In the genomic region with DNA sequence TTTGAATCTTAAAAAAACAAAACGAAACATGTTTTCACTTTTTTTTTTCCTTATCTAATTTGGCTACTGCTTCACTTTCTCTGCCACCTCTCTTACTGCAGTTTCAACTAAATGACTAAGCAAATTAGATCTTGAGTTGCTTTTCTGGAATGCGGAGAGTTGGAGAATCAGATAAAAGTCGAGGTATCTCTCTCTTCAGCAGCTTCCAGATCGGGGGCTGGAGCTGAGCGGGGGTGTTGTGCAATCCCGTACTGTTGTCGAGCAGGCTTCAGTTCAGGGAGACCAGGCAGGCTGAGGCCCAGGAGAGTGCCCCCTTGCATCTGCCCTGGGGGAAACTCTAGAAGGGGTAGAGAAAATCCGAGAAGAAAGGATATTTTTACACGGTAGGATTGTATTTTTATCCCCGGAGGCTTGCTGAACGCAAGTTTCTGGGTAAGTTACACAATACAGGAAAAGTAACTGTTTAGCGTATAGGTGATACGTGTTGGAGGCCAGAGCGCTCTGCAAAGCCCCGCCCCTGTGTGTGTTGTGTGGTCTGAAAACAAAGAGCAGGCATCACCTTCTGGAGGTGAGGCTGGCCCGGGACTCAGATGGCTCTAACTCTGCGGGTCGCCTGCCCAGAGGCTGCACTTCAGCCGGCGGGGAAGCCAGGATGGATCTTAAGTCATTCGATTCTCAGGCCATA, we compare ENCODE assay signal across 1 cellular context.
TF ChIP-seq lines count a peak whose summit lies in the region.

No MANE protein-coding gene starts in this region.

TF ChIP-seq in K562, 482 proteins besides CTCF, POLR2A, EP300 and RAD21 (continued from another document and continues in another):
- TF ChIP-seq TBP (optimal IDR thresholded peaks at IDR 0.05; ENCODE audit: low read depth, low read length): no peak
- no peak for TF ChIP-seq FOXJ2 (tag; IDR thresholded peaks at IDR 0.05)
- TF ChIP-seq ZEB2 (IDR thresholded peaks at IDR 0.05): peak; percentile 88
- TF ChIP-seq BRD9 (IDR thresholded peaks at IDR 0.05; ENCODE audit: low read depth, partially characterized antibody): no peak
- TF ChIP-seq POLR2G (IDR thresholded peaks at IDR 0.05; ENCODE audit: low read depth, low read length): 0 out of 2 replicates have a peak, but pooled peaks have one; percentile 23
- TF ChIP-seq, protein P1, sequence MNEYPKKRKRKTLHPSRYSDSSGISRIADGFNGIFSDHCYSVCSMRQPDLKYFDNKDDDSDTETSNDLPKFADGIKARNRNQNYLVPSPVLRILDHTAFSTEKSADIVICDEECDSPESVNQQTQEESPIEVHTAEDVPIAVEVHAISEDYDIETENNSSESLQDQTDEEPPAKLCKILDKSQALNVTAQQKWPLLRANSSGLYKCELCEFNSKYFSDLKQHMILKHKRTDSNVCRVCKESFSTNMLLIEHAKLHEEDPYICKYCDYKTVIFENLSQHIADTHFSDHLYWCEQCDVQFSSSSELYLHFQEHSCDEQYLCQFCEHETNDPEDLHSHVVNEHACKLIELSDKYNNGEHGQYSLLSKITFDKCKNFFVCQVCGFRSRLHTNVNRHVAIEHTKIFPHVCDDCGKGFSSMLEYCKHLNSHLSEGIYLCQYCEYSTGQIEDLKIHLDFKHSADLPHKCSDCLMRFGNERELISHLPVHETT (CRISPR knock-in tag; conservative IDR thresholded peaks at IDR 0.05 in 1 of 2, IDR thresholded peaks at IDR 0.05 in 1 of 2): peak in 1 of 2 experiments; percentile 65; a peak in 1 of 4 replicates
- TF ChIP-seq, protein P2, sequence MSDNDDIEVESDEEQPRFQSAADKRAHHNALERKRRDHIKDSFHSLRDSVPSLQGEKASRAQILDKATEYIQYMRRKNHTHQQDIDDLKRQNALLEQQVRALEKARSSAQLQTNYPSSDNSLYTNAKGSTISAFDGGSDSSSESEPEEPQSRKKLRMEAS (CRISPR knock-in tag; IDR thresholded peaks at IDR 0.05): no peak
- no peak for TF ChIP-seq GTF2F1 (IDR thresholded peaks at IDR 0.05; ENCODE audit: low read depth, low read length)
- no peak for TF ChIP-seq RFX5 (IDR thresholded peaks at IDR 0.05; ENCODE audit: low read depth, low read length)
- TF ChIP-seq FOXJ3 (CRISPR knock-in tag; IDR thresholded peaks at IDR 0.05): no peak
- TF ChIP-seq, protein P3, sequence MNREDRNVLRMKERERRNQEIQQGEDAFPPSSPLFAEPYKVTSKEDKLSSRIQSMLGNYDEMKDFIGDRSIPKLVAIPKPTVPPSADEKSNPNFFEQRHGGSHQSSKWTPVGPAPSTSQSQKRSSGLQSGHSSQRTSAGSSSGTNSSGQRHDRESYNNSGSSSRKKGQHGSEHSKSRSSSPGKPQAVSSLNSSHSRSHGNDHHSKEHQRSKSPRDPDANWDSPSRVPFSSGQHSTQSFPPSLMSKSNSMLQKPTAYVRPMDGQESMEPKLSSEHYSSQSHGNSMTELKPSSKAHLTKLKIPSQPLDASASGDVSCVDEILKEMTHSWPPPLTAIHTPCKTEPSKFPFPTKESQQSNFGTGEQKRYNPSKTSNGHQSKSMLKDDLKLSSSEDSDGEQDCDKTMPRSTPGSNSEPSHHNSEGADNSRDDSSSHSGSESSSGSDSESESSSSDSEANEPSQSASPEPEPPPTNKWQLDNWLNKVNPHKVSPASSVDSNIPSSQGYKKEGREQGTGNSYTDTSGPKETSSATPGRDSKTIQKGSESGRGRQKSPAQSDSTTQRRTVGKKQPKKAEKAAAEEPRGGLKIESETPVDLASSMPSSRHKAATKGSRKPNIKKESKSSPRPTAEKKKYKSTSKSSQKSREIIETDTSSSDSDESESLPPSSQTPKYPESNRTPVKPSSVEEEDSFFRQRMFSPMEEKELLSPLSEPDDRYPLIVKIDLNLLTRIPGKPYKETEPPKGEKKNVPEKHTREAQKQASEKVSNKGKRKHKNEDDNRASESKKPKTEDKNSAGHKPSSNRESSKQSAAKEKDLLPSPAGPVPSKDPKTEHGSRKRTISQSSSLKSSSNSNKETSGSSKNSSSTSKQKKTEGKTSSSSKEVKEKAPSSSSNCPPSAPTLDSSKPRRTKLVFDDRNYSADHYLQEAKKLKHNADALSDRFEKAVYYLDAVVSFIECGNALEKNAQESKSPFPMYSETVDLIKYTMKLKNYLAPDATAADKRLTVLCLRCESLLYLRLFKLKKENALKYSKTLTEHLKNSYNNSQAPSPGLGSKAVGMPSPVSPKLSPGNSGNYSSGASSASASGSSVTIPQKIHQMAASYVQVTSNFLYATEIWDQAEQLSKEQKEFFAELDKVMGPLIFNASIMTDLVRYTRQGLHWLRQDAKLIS (CRISPR knock-in tag; IDR thresholded peaks at IDR 0.05): no peak
- TF ChIP-seq MECOM (CRISPR knock-in tag; IDR thresholded peaks at IDR 0.05): no peak
- no peak for TF ChIP-seq ZC3H4 (CRISPR knock-in tag; IDR thresholded peaks at IDR 0.05; ENCODE audit: borderline replicate concordance)
- no peak for TF ChIP-seq NFXL1 (CRISPR knock-in tag; IDR thresholded peaks at IDR 0.05)
- peak; percentile 77 for TF ChIP-seq HDAC2 (IDR thresholded peaks at IDR 0.05)
- TF ChIP-seq CBFA2T2 (conservative IDR thresholded peaks at IDR 0.05): peak; percentile 50
- TF ChIP-seq YBX1 (IDR thresholded peaks at IDR 0.05): peak; percentile 80; the same call in 1 of the 2 replicates
- TF ChIP-seq, protein P4, sequence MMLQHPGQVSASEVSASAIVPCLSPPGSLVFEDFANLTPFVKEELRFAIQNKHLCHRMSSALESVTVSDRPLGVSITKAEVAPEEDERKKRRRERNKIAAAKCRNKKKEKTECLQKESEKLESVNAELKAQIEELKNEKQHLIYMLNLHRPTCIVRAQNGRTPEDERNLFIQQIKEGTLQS (IDR thresholded peaks at IDR 0.05): peak; percentile 82
- TF ChIP-seq, protein P4 (CRISPR knock-in tag; conservative IDR thresholded peaks at IDR 0.05): no peak
- TF ChIP-seq, protein P5, sequence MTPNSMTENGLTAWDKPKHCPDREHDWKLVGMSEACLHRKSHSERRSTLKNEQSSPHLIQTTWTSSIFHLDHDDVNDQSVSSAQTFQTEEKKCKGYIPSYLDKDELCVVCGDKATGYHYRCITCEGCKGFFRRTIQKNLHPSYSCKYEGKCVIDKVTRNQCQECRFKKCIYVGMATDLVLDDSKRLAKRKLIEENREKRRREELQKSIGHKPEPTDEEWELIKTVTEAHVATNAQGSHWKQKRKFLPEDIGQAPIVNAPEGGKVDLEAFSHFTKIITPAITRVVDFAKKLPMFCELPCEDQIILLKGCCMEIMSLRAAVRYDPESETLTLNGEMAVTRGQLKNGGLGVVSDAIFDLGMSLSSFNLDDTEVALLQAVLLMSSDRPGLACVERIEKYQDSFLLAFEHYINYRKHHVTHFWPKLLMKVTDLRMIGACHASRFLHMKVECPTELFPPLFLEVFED (CRISPR knock-in tag; conservative IDR thresholded peaks at IDR 0.05): no peak
- peak; percentile 66 for TF ChIP-seq TAL1 (IDR thresholded peaks at IDR 0.05)
- no peak for TF ChIP-seq HNRNPUL1 (IDR thresholded peaks at IDR 0.05; ENCODE audit: low read length)
- TF ChIP-seq ZFP30 (CRISPR knock-in tag; IDR thresholded peaks at IDR 0.05; ENCODE audit: borderline replicate concordance): no peak
- TF ChIP-seq RBM34 (IDR thresholded peaks at IDR 0.05; ENCODE audit: borderline replicate concordance, insufficient read depth, low read length): no peak
- TF ChIP-seq, protein P6, sequence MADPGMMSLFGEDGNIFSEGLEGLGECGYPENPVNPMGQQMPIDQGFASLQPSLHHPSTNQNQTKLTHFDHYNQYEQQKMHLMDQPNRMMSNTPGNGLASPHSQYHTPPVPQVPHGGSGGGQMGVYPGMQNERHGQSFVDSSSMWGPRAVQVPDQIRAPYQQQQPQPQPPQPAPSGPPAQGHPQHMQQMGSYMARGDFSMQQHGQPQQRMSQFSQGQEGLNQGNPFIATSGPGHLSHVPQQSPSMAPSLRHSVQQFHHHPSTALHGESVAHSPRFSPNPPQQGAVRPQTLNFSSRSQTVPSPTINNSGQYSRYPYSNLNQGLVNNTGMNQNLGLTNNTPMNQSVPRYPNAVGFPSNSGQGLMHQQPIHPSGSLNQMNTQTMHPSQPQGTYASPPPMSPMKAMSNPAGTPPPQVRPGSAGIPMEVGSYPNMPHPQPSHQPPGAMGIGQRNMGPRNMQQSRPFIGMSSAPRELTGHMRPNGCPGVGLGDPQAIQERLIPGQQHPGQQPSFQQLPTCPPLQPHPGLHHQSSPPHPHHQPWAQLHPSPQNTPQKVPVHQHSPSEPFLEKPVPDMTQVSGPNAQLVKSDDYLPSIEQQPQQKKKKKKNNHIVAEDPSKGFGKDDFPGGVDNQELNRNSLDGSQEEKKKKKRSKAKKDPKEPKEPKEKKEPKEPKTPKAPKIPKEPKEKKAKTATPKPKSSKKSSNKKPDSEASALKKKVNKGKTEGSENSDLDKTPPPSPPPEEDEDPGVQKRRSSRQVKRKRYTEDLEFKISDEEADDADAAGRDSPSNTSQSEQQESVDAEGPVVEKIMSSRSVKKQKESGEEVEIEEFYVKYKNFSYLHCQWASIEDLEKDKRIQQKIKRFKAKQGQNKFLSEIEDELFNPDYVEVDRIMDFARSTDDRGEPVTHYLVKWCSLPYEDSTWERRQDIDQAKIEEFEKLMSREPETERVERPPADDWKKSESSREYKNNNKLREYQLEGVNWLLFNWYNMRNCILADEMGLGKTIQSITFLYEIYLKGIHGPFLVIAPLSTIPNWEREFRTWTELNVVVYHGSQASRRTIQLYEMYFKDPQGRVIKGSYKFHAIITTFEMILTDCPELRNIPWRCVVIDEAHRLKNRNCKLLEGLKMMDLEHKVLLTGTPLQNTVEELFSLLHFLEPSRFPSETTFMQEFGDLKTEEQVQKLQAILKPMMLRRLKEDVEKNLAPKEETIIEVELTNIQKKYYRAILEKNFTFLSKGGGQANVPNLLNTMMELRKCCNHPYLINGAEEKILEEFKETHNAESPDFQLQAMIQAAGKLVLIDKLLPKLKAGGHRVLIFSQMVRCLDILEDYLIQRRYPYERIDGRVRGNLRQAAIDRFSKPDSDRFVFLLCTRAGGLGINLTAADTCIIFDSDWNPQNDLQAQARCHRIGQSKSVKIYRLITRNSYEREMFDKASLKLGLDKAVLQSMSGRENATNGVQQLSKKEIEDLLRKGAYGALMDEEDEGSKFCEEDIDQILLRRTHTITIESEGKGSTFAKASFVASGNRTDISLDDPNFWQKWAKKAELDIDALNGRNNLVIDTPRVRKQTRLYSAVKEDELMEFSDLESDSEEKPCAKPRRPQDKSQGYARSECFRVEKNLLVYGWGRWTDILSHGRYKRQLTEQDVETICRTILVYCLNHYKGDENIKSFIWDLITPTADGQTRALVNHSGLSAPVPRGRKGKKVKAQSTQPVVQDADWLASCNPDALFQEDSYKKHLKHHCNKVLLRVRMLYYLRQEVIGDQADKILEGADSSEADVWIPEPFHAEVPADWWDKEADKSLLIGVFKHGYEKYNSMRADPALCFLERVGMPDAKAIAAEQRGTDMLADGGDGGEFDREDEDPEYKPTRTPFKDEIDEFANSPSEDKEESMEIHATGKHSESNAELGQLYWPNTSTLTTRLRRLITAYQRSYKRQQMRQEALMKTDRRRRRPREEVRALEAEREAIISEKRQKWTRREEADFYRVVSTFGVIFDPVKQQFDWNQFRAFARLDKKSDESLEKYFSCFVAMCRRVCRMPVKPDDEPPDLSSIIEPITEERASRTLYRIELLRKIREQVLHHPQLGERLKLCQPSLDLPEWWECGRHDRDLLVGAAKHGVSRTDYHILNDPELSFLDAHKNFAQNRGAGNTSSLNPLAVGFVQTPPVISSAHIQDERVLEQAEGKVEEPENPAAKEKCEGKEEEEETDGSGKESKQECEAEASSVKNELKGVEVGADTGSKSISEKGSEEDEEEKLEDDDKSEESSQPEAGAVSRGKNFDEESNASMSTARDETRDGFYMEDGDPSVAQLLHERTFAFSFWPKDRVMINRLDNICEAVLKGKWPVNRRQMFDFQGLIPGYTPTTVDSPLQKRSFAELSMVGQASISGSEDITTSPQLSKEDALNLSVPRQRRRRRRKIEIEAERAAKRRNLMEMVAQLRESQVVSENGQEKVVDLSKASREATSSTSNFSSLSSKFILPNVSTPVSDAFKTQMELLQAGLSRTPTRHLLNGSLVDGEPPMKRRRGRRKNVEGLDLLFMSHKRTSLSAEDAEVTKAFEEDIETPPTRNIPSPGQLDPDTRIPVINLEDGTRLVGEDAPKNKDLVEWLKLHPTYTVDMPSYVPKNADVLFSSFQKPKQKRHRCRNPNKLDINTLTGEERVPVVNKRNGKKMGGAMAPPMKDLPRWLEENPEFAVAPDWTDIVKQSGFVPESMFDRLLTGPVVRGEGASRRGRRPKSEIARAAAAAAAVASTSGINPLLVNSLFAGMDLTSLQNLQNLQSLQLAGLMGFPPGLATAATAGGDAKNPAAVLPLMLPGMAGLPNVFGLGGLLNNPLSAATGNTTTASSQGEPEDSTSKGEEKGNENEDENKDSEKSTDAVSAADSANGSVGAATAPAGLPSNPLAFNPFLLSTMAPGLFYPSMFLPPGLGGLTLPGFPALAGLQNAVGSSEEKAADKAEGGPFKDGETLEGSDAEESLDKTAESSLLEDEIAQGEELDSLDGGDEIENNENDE (IDR thresholded peaks at IDR 0.05; ENCODE audit: low read depth, low read length): no peak
- no peak for TF ChIP-seq HMGN3 (IDR thresholded peaks at IDR 0.05; ENCODE audit: borderline replicate concordance, extremely low read depth, insufficient read length, low read depth, low read length)
- no peak for TF ChIP-seq POLR2B (IDR thresholded peaks at IDR 0.05; ENCODE audit: low read depth, partially characterized antibody)
- no peak for TF ChIP-seq ZC3H8 (IDR thresholded peaks at IDR 0.05)
- TF ChIP-seq PHF21A (IDR thresholded peaks at IDR 0.05; ENCODE audit: borderline replicate concordance, low read depth): no peak
- TF ChIP-seq ETV1 (tag; conservative IDR thresholded peaks at IDR 0.05; ENCODE audit: low read depth): no peak
- TF ChIP-seq ZNF140 (CRISPR knock-in tag; IDR thresholded peaks at IDR 0.05): no peak
- TF ChIP-seq JUND (IDR thresholded peaks at IDR 0.05; ENCODE audit: borderline replicate concordance, low read depth, low read length): peak; percentile 70; the same call in 1 of the 2 replicates
- peak; percentile 66; the same call in 1 of the 3 replicates for TF ChIP-seq JUND (tag; IDR thresholded peaks at IDR 0.05; ENCODE audit: borderline replicate concordance, low read depth, low read length)
- TF ChIP-seq, protein P7, sequence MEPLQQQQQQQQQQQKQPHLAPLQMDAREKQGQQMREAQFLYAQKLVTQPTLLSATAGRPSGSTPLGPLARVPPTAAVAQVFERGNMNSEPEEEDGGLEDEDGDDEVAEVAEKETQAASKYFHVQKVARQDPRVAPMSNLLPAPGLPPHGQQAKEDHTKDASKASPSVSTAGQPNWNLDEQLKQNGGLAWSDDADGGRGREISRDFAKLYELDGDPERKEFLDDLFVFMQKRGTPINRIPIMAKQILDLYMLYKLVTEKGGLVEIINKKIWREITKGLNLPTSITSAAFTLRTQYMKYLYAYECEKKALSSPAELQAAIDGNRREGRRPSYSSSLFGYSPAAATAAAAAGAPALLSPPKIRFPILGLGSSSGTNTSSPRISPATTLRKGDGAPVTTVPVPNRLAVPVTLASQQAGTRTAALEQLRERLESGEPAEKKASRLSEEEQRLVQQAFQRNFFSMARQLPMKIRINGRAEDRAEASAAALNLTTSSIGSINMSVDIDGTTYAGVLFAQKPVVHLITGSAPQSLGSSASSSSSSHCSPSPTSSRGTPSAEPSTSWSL (CRISPR knock-in tag; IDR thresholded peaks at IDR 0.05; ENCODE audit: borderline replicate concordance): no peak
- TF ChIP-seq FIP1L1 (IDR thresholded peaks at IDR 0.05; ENCODE audit: low read depth, low read length, poor library complexity, severe bottlenecking): no peak
- no peak for TF ChIP-seq RHOXF2B (CRISPR knock-in tag; conservative IDR thresholded peaks at IDR 0.05)
- no peak for TF ChIP-seq SREBF1 (IDR thresholded peaks at IDR 0.05; ENCODE audit: borderline replicate concordance, low read depth, low read length)
- peak; percentile 87 for TF ChIP-seq MAFK (IDR thresholded peaks at IDR 0.05; ENCODE audit: low read length)
- no peak; the same call in 1 of the 2 replicates for TF ChIP-seq MBD2 (IDR thresholded peaks at IDR 0.05; ENCODE audit: borderline replicate concordance, low read depth)
- TF ChIP-seq NFATC3 (IDR thresholded peaks at IDR 0.05): no peak
